ENCODE assay signal across 20 cellular contexts in genomic region chr6:108277831-108278230, GRCh38.
"Had no signal": no experiment of that assay in that cellular context is flagged by ENCODE, and none has a peak within 500 bp of the region (broad histone marks: within the 10 kb centered on the region; RNA-seq: fewer than 3 reads in every experiment).

No MANE protein-coding gene starts in this region.

- ATAC-seq: gastrocnemius medialis; heart left ventricle; left colon; stimulated activated memory B cell treated with anti-CD40 and anti-IgM and Interleukin-4, amounts not matched to agents 10 μg/mL and 1 μg/mL and 100 μg/mL, for 72 hours had no signal

- H3K9me3 ChIP-seq: gastrocnemius medialis, heart left ventricle, neutrophil, thyroid gland had no signal

- H3K4me1 Mint-ChIP-seq: activated naive CD8-positive, alpha-beta T cell treated with anti-CD3 and anti-CD28 coated beads, Interleukin-2, amount 10 ng/mL, durations not matched to agents 7 days and 5 days; immature natural killer cell; naive B cell; stimulated activated memory B cell treated with anti-CD40 and anti-IgM and Interleukin-4, amounts not matched to agents 10 μg/mL and 1 μg/mL and 100 μg/mL, for 72 hours had no signal

- H3K27me3 Mint-ChIP-seq: naive B cell; stimulated activated memory B cell treated with anti-CD40 and anti-IgM and Interleukin-4, amounts not matched to agents 10 μg/mL and 1 μg/mL and 100 μg/mL, for 72 hours had no signal

- H3K4me1 ChIP-seq: gastrocnemius medialis, heart left ventricle had no signal

- H3K4me3 Mint-ChIP-seq: activated naive CD8-positive, alpha-beta T cell treated with anti-CD3 and anti-CD28 coated beads, Interleukin-2, amount 10 ng/mL, durations not matched to agents 7 days and 5 days; immature natural killer cell; naive B cell; stimulated activated memory B cell treated with anti-CD40 and anti-IgM and Interleukin-4, amounts not matched to agents 10 μg/mL and 1 μg/mL and 100 μg/mL, for 72 hours had no signal

- H3K27me3 ChIP-seq: brain microvascular endothelial cell, gastrocnemius medialis, heart left ventricle, neutrophil, thyroid gland had no signal

- FAIRE-seq: endothelial cell of umbilical vein, urothelium cell line had no signal

- H3K27ac ChIP-seq: brain microvascular endothelial cell, gastrocnemius medialis, heart left ventricle, neutrophil, thyroid gland had no signal

- H3K27ac Mint-ChIP-seq: activated naive CD8-positive, alpha-beta T cell treated with anti-CD3 and anti-CD28 coated beads, Interleukin-2, amount 10 ng/mL, durations not matched to agents 7 days and 5 days; immature natural killer cell; naive B cell; stimulated activated memory B cell treated with anti-CD40 and anti-IgM and Interleukin-4, amounts not matched to agents 10 μg/mL and 1 μg/mL and 100 μg/mL, for 72 hours had no signal

- H3K4me3 ChIP-seq: gastrocnemius medialis, heart left ventricle, lung, thyroid gland had no signal

- H3K9me3 Mint-ChIP-seq: activated naive CD8-positive, alpha-beta T cell treated with anti-CD3 and anti-CD28 coated beads, Interleukin-2, amount 10 ng/mL, durations not matched to agents 7 days and 5 days; immature natural killer cell; naive B cell; stimulated activated memory B cell treated with anti-CD40 and anti-IgM and Interleukin-4, amounts not matched to agents 10 μg/mL and 1 μg/mL and 100 μg/mL, for 72 hours had no signal

- DNase-seq: activated CD4-positive, CD25-positive, alpha-beta regulatory T cell treated with anti-CD3 and anti-CD28 coated beads, Interleukin-2, amount 50 U/mL, for 72 hours; activated naive CD4-positive, alpha-beta T cell; activated naive CD8-positive, alpha-beta T cell treated with anti-CD3 and anti-CD28 coated beads, Interleukin-2, amount 10 ng/mL, durations not matched to agents 7 days and 5 days; brain microvascular endothelial cell; cortex of kidney; effector CD4-positive, alpha-beta T cell; gastrocnemius medialis; heart left ventricle; immature natural killer cell; left colon; naive B cell; retina; stimulated activated CD4-positive, alpha-beta T cell treated with anti-CD3 and anti-CD28 coated beads, Interleukin-2, amount 100 ng/mL, for 48 hours; T-helper 9 cell; thyroid gland had no signal

- H3K36me3 Mint-ChIP-seq: activated naive CD8-positive, alpha-beta T cell treated with anti-CD3 and anti-CD28 coated beads, Interleukin-2, amount 10 ng/mL, durations not matched to agents 7 days and 5 days; immature natural killer cell; naive B cell; stimulated activated memory B cell treated with anti-CD40 and anti-IgM and Interleukin-4, amounts not matched to agents 10 μg/mL and 1 μg/mL and 100 μg/mL, for 72 hours had no signal

- H3K36me3 ChIP-seq: brain microvascular endothelial cell, gastrocnemius medialis, heart left ventricle, neutrophil, thyroid gland had no signal
